Comparison of ENCODE assay signal across 8 cellular contexts in genomic region chr1:244971524-244972216, GRCh38.
DNase-seq lines count a peak whose midpoint lies in the region; ATAC-seq and TF ChIP-seq lines count a peak whose summit lies in the region.

No MANE protein-coding gene starts in this region.

- H3K4me1 ChIP-seq in liver (ENCODE audit: control insufficient read depth in 4 of 4, insufficient read depth in 4 of 4, low read length in 3 of 4) = peaks cover 0 to 11% (median 2%) of the 10 kb centered on the region in 4 donors
- H3K4me1 ChIP-seq in tibial nerve = peaks cover 0 to 28% (median 6%) of the 10 kb centered on the region in 4 donors

- peak overlapping the region; percentile 92 to 100 for H3K9ac ChIP-seq in liver (ENCODE audit: low read depth in 1 of 2, low read length in 2 of 2)

- H3K27me3 ChIP-seq in MG63 = no peaks in the 10 kb centered on the region
- H3K27me3 ChIP-seq in liver (ENCODE audit: control insufficient read depth in 4 of 4, insufficient read depth in 4 of 4, low read length in 3 of 4) = no peaks in the 10 kb centered on the region
- no peaks in the 10 kb centered on the region for H3K27me3 ChIP-seq in tibial nerve

- TF ChIP-seq RAD21 in liver (IDR thresholded peaks at IDR 0.05) = no peak

- peaks cover 3% of the 10 kb centered on the region; the same call in 1 of the 2 replicates for H3K36me3 ChIP-seq in MG63
- no peaks in the 10 kb centered on the region for H3K36me3 ChIP-seq in liver (ENCODE audit: control insufficient read depth in 4 of 4, insufficient read depth in 3 of 4, low read depth in 1 of 4, low read length in 3 of 4)
- H3K36me3 ChIP-seq in tibial nerve = no peaks in the 10 kb centered on the region

- in situ Hi-C loops in astrocyte of the cerebellum (cut with HindIII; ENCODE audit: low sequenced_read_pairs) = no loop called here

- DNase-seq in DMS53 treated with DMSO at 0.1 percent for 48 hours (lab: John Stamatoyannopoulos, UW; ENCODE audit: unreplicated experiment) (peak; percentile 47), MG63 (no peak), astrocyte of the cerebellum (ENCODE audit: low read depth) (no peak), tibial nerve (ENCODE audit: low spot score in 2 of 2) (peak in 1 of 2 donors; percentile 7), NCI-H1930 (lab: John Stamatoyannopoulos, UW) (no peak), RPMI8226 (no peak)

- H3K4me3 ChIP-seq in MG63 = peak overlapping the region; percentile 76
- peak overlapping the region; percentile 54 for H3K4me3 ChIP-seq in astrocyte of the cerebellum (ENCODE audit: low read depth, low read length)
- H3K4me3 ChIP-seq in liver (ENCODE audit: low read depth in 1 of 3, low read length in 3 of 3) = peak overlapping the region; percentile 73 to 84 (median 81)
- H3K4me3 ChIP-seq in tibial nerve = peak overlapping the region; percentile 55 to 88 (median 72)

- TF ChIP-seq CTCF in astrocyte of the cerebellum (IDR thresholded peaks at IDR 0.05; ENCODE audit: low read depth, low read length, missing control alignments) (no peak), liver (IDR thresholded peaks at IDR 0.05; ENCODE audit: low read depth, low read length, missing input control) (no peak), tibial nerve (IDR thresholded peaks at IDR 0.05) (no peak)

- TF ChIP-seq POLR2A in tibial nerve (IDR thresholded peaks at IDR 0.05) = no peak

- no peaks in the 10 kb centered on the region for H3K9me3 ChIP-seq in MG63
- no peaks in the 10 kb centered on the region for H3K9me3 ChIP-seq in liver (ENCODE audit: control insufficient read depth in 4 of 4, low read length in 3 of 4)
- no peaks in the 10 kb centered on the region for H3K9me3 ChIP-seq in tibial nerve

- WGBS in liver = 19% methylated on average over 11 of the region's 11 CpGs
- 18 to 19% methylated on average over 11 of the region's 11 CpGs for WGBS in tibial nerve, 2 donors

- no peak for ATAC-seq in GM19395 (IDR thresholded peaks at IDR 0.05; ENCODE audit: unreplicated experiment)

- TF ChIP-seq EP300 in tibial nerve (IDR thresholded peaks at IDR 0.05) = no peak

- H3K27ac ChIP-seq in liver (ENCODE audit: low read depth in 1 of 2, low read length in 2 of 2) (peak overlapping the region; percentile 99 to 100), tibial nerve (peak overlapping the region; percentile 91 to 100 (median 100))

TF ChIP-seq in liver, 16 proteins besides CTCF, POLR2A, EP300 and RAD21:
- TF ChIP-seq ATF3 (IDR thresholded peaks at IDR 0.05) (no peak), ZBTB33 (IDR thresholded peaks at IDR 0.05) (no peak), FOXA1 (IDR thresholded peaks at IDR 0.05) (peak; percentile 26), HNF4A (conservative IDR thresholded peaks at IDR 0.05) (no peak), TAF1 (conservative IDR thresholded peaks at IDR 0.05) (no peak)
